Comparison of ENCODE assay signal across 30 cellular contexts in genomic region chr1:103101399-103101798, GRCh38. TPM values are rescaled to one million over a fixed set of nuclear protein-coding genes. Genes with fewer than 3 reads are reported as not detected.
"Had no signal": no experiment of that assay in that cellular context is flagged by ENCODE, and none has a peak within 500 bp of the region (broad histone marks: within the 10 kb centered on the region; RNA-seq: fewer than 3 reads in every experiment).

No MANE protein-coding gene starts in this region.

- FAIRE-seq: endometrium, keratinocyte, small intestine had no signal

- H3K27me3 ChIP-seq: breast epithelium, ovary, sigmoid colon, uterus had no signal

- ATAC-seq: activated CD8-positive, alpha-beta T cell treated with anti-CD3 and anti-CD28 coated beads for 36 hours; activated naive CD8-positive, alpha-beta T cell treated with anti-CD3 and anti-CD28 coated beads, Interleukin-2, amount 50 U/mL, for 24 hours; activated T-cell treated with anti-CD3 and anti-CD28 coated beads, Interleukin-2, amount 50 U/mL, for 4 hours; activated T-helper 17 cell treated with anti-CD3 and anti-CD28 coated beads, Interleukin-2, amount 50 U/mL, for 72 hours; left colon; naive thymus-derived CD4-positive, alpha-beta T cell; stimulated activated effector memory CD8-positive, alpha-beta T cell treated with anti-CD3 and anti-CD28 coated beads, Interleukin-12 subunit alpha, Interleukin-12 subunit beta, amount 100 ng/mL, for 72 hours; stimulated activated naive CD8-positive, alpha-beta T cell treated with anti-CD3 and anti-CD28 coated beads, Interleukin-15, amount 100 ng/mL, for 72 hours; T-helper 17 cell had no signal

- H3K27ac ChIP-seq: breast epithelium, epithelial cell of prostate, esophagus squamous epithelium, ovary, sigmoid colon, uterus had no signal

- H3K9me3 ChIP-seq: breast epithelium, esophagus squamous epithelium, ovary, sigmoid colon, uterus had no signal

- H3K36me3 ChIP-seq: breast epithelium, esophagus squamous epithelium, ovary, sigmoid colon, uterus had no signal

- H3K4me1 ChIP-seq: breast epithelium, uterus had no signal

- DNase-seq: activated CD4-positive, alpha-beta T cell treated with anti-CD3 and anti-CD28 coated beads, Interleukin-2, amount 50 U/mL, for 1 hour; activated CD8-positive, alpha-beta T cell treated with anti-CD3 and anti-CD28 coated beads for 36 hours; activated gamma-delta T cell treated with Interleukin-2 at 50 U/mL for 16 hours; activated naive CD8-positive, alpha-beta T cell treated with anti-CD3 and anti-CD28 coated beads, Interleukin-2, amount 50 U/mL, for 24 hours; activated T-cell treated with anti-CD3 and anti-CD28 coated beads, Interleukin-2, amount 50 U/mL, for 4 hours; amygdala; central memory CD4-positive, alpha-beta T cell; effector CD8-positive, alpha-beta T cell; esophagus squamous epithelium; foreskin melanocyte; glutamatergic neuron; hippocampal formation; left colon; midbrain; naive thymus-derived CD4-positive, alpha-beta T cell; ovary; sigmoid colon; small intestine; stimulated activated CD4-positive, alpha-beta T cell treated with anti-CD3 and anti-CD28 coated beads, Interleukin-4, amount 100 ng/mL, for 24 hours; stimulated activated naive CD8-positive, alpha-beta T cell treated with anti-CD3 and anti-CD28 coated beads, Interleukin-15, amount 100 ng/mL, for 72 hours; substantia nigra; T-helper 17 cell; T1000; uterus had no signal

- H3K4me3 ChIP-seq: breast epithelium, esophagus squamous epithelium, ovary, sigmoid colon, uterus had no signal

RNA-seq across cellular contexts. Expression of gene COL11A1, which starts 6.9 kb away (rescaled TPM):
- total RNA-seq: activated CD8-positive, alpha-beta T cell treated with anti-CD3 and anti-CD28 coated beads for 36 hours; activated T-cell treated with anti-CD3 and anti-CD28 coated beads, Interleukin-2, amount 50 U/mL, for 4 hours; activated T-helper 17 cell treated with anti-CD3 and anti-CD28 coated beads, Interleukin-2, amount 50 U/mL, for 72 hours; esophagus squamous epithelium; naive thymus-derived CD4-positive, alpha-beta T cell; T-helper 17 cell had no signal
- polyA plus RNA-seq: naive thymus-derived CD4-positive, alpha-beta T cell had no signal
